Comparison of ENCODE assay signal across 7 cellular contexts in the genomic region with DNA sequence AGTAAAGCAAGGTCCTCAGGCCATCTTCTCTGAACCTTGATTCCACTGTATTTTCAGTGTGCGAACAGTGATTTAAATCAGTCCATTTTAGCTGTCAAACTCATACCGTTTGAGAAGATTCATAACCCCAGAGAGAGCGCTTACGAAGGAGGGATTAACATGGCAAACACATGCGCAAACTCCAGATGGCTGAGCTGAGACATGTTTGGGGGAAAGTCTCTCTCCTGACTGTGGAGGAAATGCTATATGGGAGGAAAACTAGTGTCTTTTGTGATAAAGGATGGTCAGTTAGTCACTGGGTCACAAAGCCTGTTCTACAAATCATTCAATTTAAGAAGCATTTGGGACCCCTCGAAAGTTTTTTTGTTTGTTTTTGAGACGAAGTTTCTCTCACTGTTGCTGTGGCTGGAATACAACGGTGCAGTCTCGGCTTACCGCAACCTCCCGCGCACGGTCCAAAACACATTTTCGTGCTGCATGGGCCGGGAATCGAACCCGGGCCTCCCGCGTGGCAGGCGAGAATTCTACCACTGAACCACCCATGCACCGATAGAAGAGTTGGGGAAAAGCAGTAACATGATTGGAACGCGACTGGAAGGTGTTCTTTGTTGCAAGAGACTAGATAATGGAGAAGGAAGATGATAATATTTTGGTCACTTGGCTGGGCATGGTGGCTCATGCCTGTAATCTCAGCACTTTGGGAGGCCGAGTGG. TPM values are rescaled to one million over a fixed set of nuclear protein-coding genes. Genes with fewer than 3 reads are reported as not detected.
DNase-seq lines count a peak whose midpoint lies in the region; ATAC-seq and TF ChIP-seq lines count a peak whose summit lies in the region.

No MANE protein-coding gene starts in this region.

- in situ Hi-C loops in mammary epithelial cell (cut with MboI; ENCODE audit: low sequenced_read_pairs in 2 of 2), result no loop called here

- DNase-seq in HS-27A (ENCODE audit: low read depth) (peak; percentile 86), SW 1271 (lab: John Stamatoyannopoulos, UW) (peak; percentile 66 to 94), mammary epithelial cell (peak; percentile 88), left lung (no peak)
- peak; percentile 7 for DNase-seq in stimulated activated CD8-positive, alpha-beta memory T cell treated with anti-CD3 and anti-CD28 coated beads, Interleukin-7, amount 100 ng/mL, for 24 hours (ENCODE audit: low read depth)

- peaks cover 3% of the 10 kb centered on the region for H3K4me1 ChIP-seq in mammary epithelial cell (ENCODE audit: insufficient read depth, low read length)
- peaks cover 0 to 7% of the 10 kb centered on the region in 2 donors for H3K4me1 ChIP-seq in left lung

- H3K9me3 ChIP-seq in mammary epithelial cell (replicated peaks; ENCODE audit: insufficient read depth, low read length), result no peaks in the 10 kb centered on the region
- no peaks in the 10 kb centered on the region for H3K9me3 ChIP-seq in left lung

- no peak overlapping the region for H2AFZ ChIP-seq in mammary epithelial cell (ENCODE audit: low read depth, low read length)

- intact Hi-C loops in mammary epithelial cell (cut with micrococcal nuclease) (loop anchor here (2.0 to 5.0 kb wide), 2 partner anchors 38 to 58 kb away; a partner anchor contains a TSS), left lung (cut with DNase I) (no loop called here)

- no peaks in the 10 kb centered on the region for H3K27me3 ChIP-seq in mammary epithelial cell (ENCODE audit: insufficient read depth, low read length)
- H3K27me3 ChIP-seq in left lung, result peaks cover 0 to 4% of the 10 kb centered on the region in 2 donors

- dilution Hi-C loops in mammary epithelial cell (cut with HindIII; ENCODE audit: low sequenced_read_pairs), result no loop called here

- TSS peak; percentile 100 for BruUV-seq in mammary epithelial cell (replicated peaks; lab: Mats Ljungman, UMichigan)

- TF ChIP-seq CTCF in mammary epithelial cell (conservative IDR thresholded peaks at IDR 0.05 in 1 of 2, IDR thresholded peaks at IDR 0.05 in 1 of 2; ENCODE audit: extremely low read depth in 1 of 2, insufficient read depth in 1 of 2, low read depth in 1 of 2, low read length in 2 of 2), result no peak
- no peak for TF ChIP-seq CTCF in left lung (IDR thresholded peaks at IDR 0.05)

- H3K9ac ChIP-seq in mammary epithelial cell (ENCODE audit: insufficient read depth, low read length), result no peak overlapping the region

- peak; percentile 47 for ATAC-seq in GM18870 (IDR thresholded peaks at IDR 0.05; ENCODE audit: unreplicated experiment)
- peak; percentile 49 for ATAC-seq in left lung
- no peak for ATAC-seq in GM18861 (IDR thresholded peaks at IDR 0.05; ENCODE audit: unreplicated experiment)

- 27% methylated on average over 23 of the region's 24 CpGs for WGBS in mammary epithelial cell (ENCODE audit: low coverage, missing lambda C conversion rate)

- no peaks in the 10 kb centered on the region for H4K20me1 ChIP-seq in mammary epithelial cell (ENCODE audit: insufficient read depth, low read length)

- H3K79me2 ChIP-seq in mammary epithelial cell (ENCODE audit: insufficient read depth, low read length), result no peaks in the 10 kb centered on the region

- H3K36me3 ChIP-seq in mammary epithelial cell (ENCODE audit: insufficient read depth, low read length) (no peaks in the 10 kb centered on the region), left lung (no peaks in the 10 kb centered on the region)

- H3K4me2 ChIP-seq in mammary epithelial cell (ENCODE audit: insufficient read depth, low read depth, low read length), result no peak overlapping the region

- no peak overlapping the region for H3K27ac ChIP-seq in mammary epithelial cell (ENCODE audit: insufficient read depth, low read depth, low read length)
- no peak overlapping the region for H3K27ac ChIP-seq in left lung

- CTCF ChIA-PET in mammary epithelial cell (lab: Charles Lee; ENCODE audit: low non-redundant PET), result interaction anchor here (0.6 kb wide), 1 partner anchor 1927 kb away, joined by 4 read pairs; no protein-coding TSS in a partner anchor

- H3K4me3 ChIP-seq in mammary epithelial cell (replicated peaks in 1 of 3; ENCODE audit: insufficient read depth in 1 of 3, low read depth in 2 of 3, low read length in 3 of 3) (no peak overlapping the region), left lung (no peak overlapping the region)

RNA-seq across cellular contexts. Expression of a gene that starts 58.4 kb away (rescaled TPM):
- total RNA-seq in mammary epithelial cell (10 to 100 TPM in 1 of 2 donors, 1 to 10 TPM in 1; 8.6 to 48.0 TPM), left lung (10 to 100 TPM; 22.4 to 25.1 TPM)
- polyA plus RNA-seq in mammary epithelial cell, result 10.1 TPM
- 21.6 TPM for polyA minus RNA-seq in mammary epithelial cell

Comparison
In these comparisons a context has a peak if more than half of its experiments do, and no peak if none do; other contexts are left out.
1. DNase-seq: peak in HS-27A (single experiment), SW 1271 (2 of 2), mammary epithelial cell (single experiment) and stimulated activated CD8-positive, alpha-beta memory T cell treated with anti-CD3 and anti-CD28 coated beads, Interleukin-7, amount 100 ng/mL, for 24 hours (single experiment); none in left lung (0 of 2).